ENCODE assay signal across 1 cellular context in genomic region chr3:52705688-52706686, GRCh38.
A peak's percentile ranks its signal among the peaks of the same experiment; 100 is the strongest.
TF ChIP-seq lines count a peak whose summit lies in the region.

TSS of gene GLT8D1 (minus strand) at chr3:52705791. CDS start at chr3:52700460, 5,331 bp downstream.
TSS of gene SPCS1 (plus strand) at chr3:52706106. CDS start at chr3:52706247, 141 bp downstream.

TF ChIP-seq in HepG2, 621 proteins besides CTCF, POLR2A, EP300 and RAD21 (continued from another document and continues in another):
- TF ChIP-seq ZNF407 (CRISPR knock-in tag; IDR thresholded peaks at IDR 0.05; ENCODE audit: not compliant biosample characterization) (peak; percentile 54), ZNF678 (CRISPR knock-in tag; IDR thresholded peaks at IDR 0.05) (peak; percentile 89; the same call in 1 of the 2 replicates), CENPT (CRISPR knock-in tag; IDR thresholded peaks at IDR 0.05; ENCODE audit: low read depth) (peak; percentile 90; the same call in 1 of the 2 replicates), TBP (CRISPR knock-in tag; IDR thresholded peaks at IDR 0.05) (no peak; the same call in 1 of the 2 replicates), ZNF670 (CRISPR knock-in tag; IDR thresholded peaks at IDR 0.05; ENCODE audit: borderline replicate concordance) (peak; percentile 88; the same call in 1 of the 2 replicates), PRDM10 (CRISPR knock-in tag; IDR thresholded peaks at IDR 0.05; ENCODE audit: low read depth) (peak; percentile 36; the same call in 1 of the 2 replicates), ZBTB7B (CRISPR knock-in tag; IDR thresholded peaks at IDR 0.05) (peak; percentile 7; the same call in 1 of the 2 replicates), GLMP (CRISPR knock-in tag; IDR thresholded peaks at IDR 0.05; ENCODE audit: borderline replicate concordance) (0 out of 2 replicates have a peak, but pooled peaks have one; percentile 4), ZHX2 (IDR thresholded peaks at IDR 0.05; ENCODE audit: low read depth) (peak; percentile 78), ZHX2 (CRISPR knock-in tag; IDR thresholded peaks at IDR 0.05; ENCODE audit: borderline replicate concordance) (no peak), ZBTB42 (CRISPR knock-in tag; IDR thresholded peaks at IDR 0.05) (peak; percentile 70; the same call in 1 of the 2 replicates), ZNF430 (CRISPR knock-in tag; IDR thresholded peaks at IDR 0.05) (0 out of 2 replicates have a peak, but pooled peaks have one; percentile 20), NONO (IDR thresholded peaks at IDR 0.05) (no peak), NONO (CRISPR knock-in tag; conservative IDR thresholded peaks at IDR 0.05) (peak; percentile 48; the same call in 1 of the 2 replicates), JARID2 (CRISPR knock-in tag; IDR thresholded peaks at IDR 0.05; ENCODE audit: insufficient replicate concordance) (no peak), ZNF563 (CRISPR knock-in tag; IDR thresholded peaks at IDR 0.05) (peak; percentile 84), TMF1 (CRISPR knock-in tag; IDR thresholded peaks at IDR 0.05; ENCODE audit: low read depth) (peak; percentile 33), SP4 (CRISPR knock-in tag; IDR thresholded peaks at IDR 0.05) (peak; percentile 72), FOXM1 (CRISPR knock-in tag; IDR thresholded peaks at IDR 0.05) (peak; percentile 31; the same call in 1 of the 2 replicates), CBFB (CRISPR knock-in tag; IDR thresholded peaks at IDR 0.05) (peak; percentile 88; the same call in 1 of the 2 replicates), ZGPAT (CRISPR knock-in tag; IDR thresholded peaks at IDR 0.05) (peak; percentile 71; the same call in 1 of the 2 replicates), TGIF2 (CRISPR knock-in tag; IDR thresholded peaks at IDR 0.05) (peak; percentile 65; the same call in 1 of the 2 replicates), ARID2 (CRISPR knock-in tag; IDR thresholded peaks at IDR 0.05; ENCODE audit: borderline replicate concordance) (peak; percentile 28; the same call in 1 of the 2 replicates), ATF1 (CRISPR knock-in tag; IDR thresholded peaks at IDR 0.05) (no peak), MED8 (CRISPR knock-in tag; IDR thresholded peaks at IDR 0.05; ENCODE audit: insufficient replicate concordance) (peak; percentile 22), ZNF674 (CRISPR knock-in tag; IDR thresholded peaks at IDR 0.05; ENCODE audit: low read depth) (no peak), SMAD1 (CRISPR knock-in tag; IDR thresholded peaks at IDR 0.05; ENCODE audit: borderline replicate concordance, low read depth) (peak; percentile 71; the same call in 1 of the 2 replicates), ATF7 (IDR thresholded peaks at IDR 0.05) (no peak), ATF7 (CRISPR knock-in tag; IDR thresholded peaks at IDR 0.05) (no peak), ZNF530 (CRISPR knock-in tag; IDR thresholded peaks at IDR 0.05; ENCODE audit: low read depth) (0 out of 2 replicates have a peak, but pooled peaks have one; percentile 20), ELF1 (CRISPR knock-in tag; IDR thresholded peaks at IDR 0.05) (peak; percentile 79), MXI1 (IDR thresholded peaks at IDR 0.05; ENCODE audit: borderline replicate concordance, low read depth, low read length) (peak; percentile 96; the same call in 2 of the 3 replicates), TOPORS (CRISPR knock-in tag; IDR thresholded peaks at IDR 0.05) (peak; percentile 55; the same call in 1 of the 2 replicates), ZNF547 (CRISPR knock-in tag; IDR thresholded peaks at IDR 0.05) (peak; percentile 85)
